ENCODE assay signal across 1 cellular context in genomic region chr17:49079840-49080663, GRCh38.
A peak's percentile ranks its signal among the peaks of the same experiment; 100 is the strongest.
TF ChIP-seq lines count a peak whose summit lies in the region.

No MANE protein-coding gene starts in this region.

TF ChIP-seq in HepG2, 621 proteins besides CTCF, POLR2A, EP300 and RAD21 (continued from another document and continues in another):
- TF ChIP-seq, protein P1, sequence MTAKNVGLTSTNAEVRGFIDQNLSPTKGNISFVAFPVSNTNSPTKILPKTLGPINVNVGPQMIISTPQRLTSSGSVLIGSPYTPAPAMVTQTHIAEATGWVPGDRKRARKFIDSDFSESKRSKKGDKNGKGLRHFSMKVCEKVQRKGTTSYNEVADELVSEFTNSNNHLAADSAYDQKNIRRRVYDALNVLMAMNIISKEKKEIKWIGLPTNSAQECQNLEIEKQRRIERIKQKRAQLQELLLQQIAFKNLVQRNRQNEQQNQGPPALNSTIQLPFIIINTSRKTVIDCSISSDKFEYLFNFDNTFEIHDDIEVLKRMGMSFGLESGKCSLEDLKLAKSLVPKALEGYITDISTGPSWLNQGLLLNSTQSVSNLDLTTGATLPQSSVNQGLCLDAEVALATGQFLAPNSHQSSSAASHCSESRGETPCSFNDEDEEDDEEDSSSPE (CRISPR knock-in tag; IDR thresholded peaks at IDR 0.05), result no peak
- TF ChIP-seq ZNF777 (CRISPR knock-in tag; IDR thresholded peaks at IDR 0.05), result no peak
- TF ChIP-seq ATM (IDR thresholded peaks at IDR 0.05; ENCODE audit: borderline replicate concordance), result no peak
- no peak for TF ChIP-seq ZNF737 (CRISPR knock-in tag; IDR thresholded peaks at IDR 0.05; ENCODE audit: borderline replicate concordance)
- TF ChIP-seq, protein P2, sequence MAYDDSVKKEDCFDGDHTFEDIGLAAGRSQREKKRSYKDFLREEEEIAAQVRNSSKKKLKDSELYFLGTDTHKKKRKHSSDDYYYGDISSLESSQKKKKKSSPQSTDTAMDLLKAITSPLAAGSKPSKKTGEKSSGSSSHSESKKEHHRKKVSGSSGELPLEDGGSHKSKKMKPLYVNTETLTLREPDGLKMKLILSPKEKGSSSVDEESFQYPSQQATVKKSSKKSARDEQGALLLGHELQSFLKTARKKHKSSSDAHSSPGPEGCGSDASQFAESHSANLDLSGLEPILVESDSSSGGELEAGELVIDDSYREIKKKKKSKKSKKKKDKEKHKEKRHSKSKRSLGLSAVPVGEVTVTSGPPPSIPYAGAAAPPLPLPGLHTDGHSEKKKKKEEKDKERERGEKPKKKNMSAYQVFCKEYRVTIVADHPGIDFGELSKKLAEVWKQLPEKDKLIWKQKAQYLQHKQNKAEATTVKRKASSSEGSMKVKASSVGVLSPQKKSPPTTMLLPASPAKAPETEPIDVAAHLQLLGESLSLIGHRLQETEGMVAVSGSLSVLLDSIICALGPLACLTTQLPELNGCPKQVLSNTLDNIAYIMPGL (CRISPR knock-in tag; IDR thresholded peaks at IDR 0.05; ENCODE audit: borderline replicate concordance in 1 of 2, low read depth in 1 of 2), result no peak
- TF ChIP-seq, protein P3, sequence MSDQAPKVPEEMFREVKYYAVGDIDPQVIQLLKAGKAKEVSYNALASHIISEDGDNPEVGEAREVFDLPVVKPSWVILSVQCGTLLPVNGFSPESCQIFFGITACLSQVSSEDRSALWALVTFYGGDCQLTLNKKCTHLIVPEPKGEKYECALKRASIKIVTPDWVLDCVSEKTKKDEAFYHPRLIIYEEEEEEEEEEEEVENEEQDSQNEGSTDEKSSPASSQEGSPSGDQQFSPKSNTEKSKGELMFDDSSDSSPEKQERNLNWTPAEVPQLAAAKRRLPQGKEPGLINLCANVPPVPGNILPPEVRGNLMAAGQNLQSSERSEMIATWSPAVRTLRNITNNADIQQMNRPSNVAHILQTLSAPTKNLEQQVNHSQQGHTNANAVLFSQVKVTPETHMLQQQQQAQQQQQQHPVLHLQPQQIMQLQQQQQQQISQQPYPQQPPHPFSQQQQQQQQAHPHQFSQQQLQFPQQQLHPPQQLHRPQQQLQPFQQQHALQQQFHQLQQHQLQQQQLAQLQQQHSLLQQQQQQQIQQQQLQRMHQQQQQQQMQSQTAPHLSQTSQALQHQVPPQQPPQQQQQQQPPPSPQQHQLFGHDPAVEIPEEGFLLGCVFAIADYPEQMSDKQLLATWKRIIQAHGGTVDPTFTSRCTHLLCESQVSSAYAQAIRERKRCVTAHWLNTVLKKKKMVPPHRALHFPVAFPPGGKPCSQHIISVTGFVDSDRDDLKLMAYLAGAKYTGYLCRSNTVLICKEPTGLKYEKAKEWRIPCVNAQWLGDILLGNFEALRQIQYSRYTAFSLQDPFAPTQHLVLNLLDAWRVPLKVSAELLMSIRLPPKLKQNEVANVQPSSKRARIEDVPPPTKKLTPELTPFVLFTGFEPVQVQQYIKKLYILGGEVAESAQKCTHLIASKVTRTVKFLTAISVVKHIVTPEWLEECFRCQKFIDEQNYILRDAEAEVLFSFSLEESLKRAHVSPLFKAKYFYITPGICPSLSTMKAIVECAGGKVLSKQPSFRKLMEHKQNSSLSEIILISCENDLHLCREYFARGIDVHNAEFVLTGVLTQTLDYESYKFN (CRISPR knock-in tag; conservative IDR thresholded peaks at IDR 0.05), result peak; percentile 93
- peak; percentile 33; the same call in 1 of the 2 replicates for TF ChIP-seq NCOA2 (CRISPR knock-in tag; IDR thresholded peaks at IDR 0.05)
- TF ChIP-seq KLF13 (CRISPR knock-in tag; IDR thresholded peaks at IDR 0.05), result no peak
- no peak for TF ChIP-seq TP53 (CRISPR knock-in tag; conservative IDR thresholded peaks at IDR 0.05)
- TF ChIP-seq, protein P4, sequence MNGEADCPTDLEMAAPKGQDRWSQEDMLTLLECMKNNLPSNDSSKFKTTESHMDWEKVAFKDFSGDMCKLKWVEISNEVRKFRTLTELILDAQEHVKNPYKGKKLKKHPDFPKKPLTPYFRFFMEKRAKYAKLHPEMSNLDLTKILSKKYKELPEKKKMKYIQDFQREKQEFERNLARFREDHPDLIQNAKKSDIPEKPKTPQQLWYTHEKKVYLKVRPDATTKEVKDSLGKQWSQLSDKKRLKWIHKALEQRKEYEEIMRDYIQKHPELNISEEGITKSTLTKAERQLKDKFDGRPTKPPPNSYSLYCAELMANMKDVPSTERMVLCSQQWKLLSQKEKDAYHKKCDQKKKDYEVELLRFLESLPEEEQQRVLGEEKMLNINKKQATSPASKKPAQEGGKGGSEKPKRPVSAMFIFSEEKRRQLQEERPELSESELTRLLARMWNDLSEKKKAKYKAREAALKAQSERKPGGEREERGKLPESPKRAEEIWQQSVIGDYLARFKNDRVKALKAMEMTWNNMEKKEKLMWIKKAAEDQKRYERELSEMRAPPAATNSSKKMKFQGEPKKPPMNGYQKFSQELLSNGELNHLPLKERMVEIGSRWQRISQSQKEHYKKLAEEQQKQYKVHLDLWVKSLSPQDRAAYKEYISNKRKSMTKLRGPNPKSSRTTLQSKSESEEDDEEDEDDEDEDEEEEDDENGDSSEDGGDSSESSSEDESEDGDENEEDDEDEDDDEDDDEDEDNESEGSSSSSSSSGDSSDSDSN (CRISPR knock-in tag; IDR thresholded peaks at IDR 0.05), result no peak
- TF ChIP-seq SMAD9 (CRISPR knock-in tag; IDR thresholded peaks at IDR 0.05), result no peak
- no peak for TF ChIP-seq SMYD3 (CRISPR knock-in tag; IDR thresholded peaks at IDR 0.05)
- no peak for TF ChIP-seq MIER2 (CRISPR knock-in tag; IDR thresholded peaks at IDR 0.05)
- TF ChIP-seq, protein P5, sequence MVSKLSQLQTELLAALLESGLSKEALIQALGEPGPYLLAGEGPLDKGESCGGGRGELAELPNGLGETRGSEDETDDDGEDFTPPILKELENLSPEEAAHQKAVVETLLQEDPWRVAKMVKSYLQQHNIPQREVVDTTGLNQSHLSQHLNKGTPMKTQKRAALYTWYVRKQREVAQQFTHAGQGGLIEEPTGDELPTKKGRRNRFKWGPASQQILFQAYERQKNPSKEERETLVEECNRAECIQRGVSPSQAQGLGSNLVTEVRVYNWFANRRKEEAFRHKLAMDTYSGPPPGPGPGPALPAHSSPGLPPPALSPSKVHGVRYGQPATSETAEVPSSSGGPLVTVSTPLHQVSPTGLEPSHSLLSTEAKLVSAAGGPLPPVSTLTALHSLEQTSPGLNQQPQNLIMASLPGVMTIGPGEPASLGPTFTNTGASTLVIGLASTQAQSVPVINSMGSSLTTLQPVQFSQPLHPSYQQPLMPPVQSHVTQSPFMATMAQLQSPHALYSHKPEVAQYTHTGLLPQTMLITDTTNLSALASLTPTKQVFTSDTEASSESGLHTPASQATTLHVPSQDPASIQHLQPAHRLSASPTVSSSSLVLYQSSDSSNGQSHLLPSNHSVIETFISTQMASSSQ (IDR thresholded peaks at IDR 0.05; ENCODE audit: low read depth), result peak; percentile 95
- TF ChIP-seq, protein P5 (CRISPR knock-in tag; IDR thresholded peaks at IDR 0.05; ENCODE audit: borderline replicate concordance), result peak; percentile 97
- no peak for TF ChIP-seq ZNF740 (CRISPR knock-in tag; IDR thresholded peaks at IDR 0.05)
- no peak for TF ChIP-seq ZSCAN25 (CRISPR knock-in tag; IDR thresholded peaks at IDR 0.05)
- no peak for TF ChIP-seq SNAI1 (CRISPR knock-in tag; IDR thresholded peaks at IDR 0.05; ENCODE audit: borderline replicate concordance)
- 0 out of 2 replicates have a peak, but pooled peaks have one; percentile 51 for TF ChIP-seq NFKBIZ (CRISPR knock-in tag; IDR thresholded peaks at IDR 0.05)
- TF ChIP-seq ETV5 (CRISPR knock-in tag; IDR thresholded peaks at IDR 0.05; ENCODE audit: borderline replicate concordance), result no peak; the same call in 1 of the 2 replicates
- no peak; the same call in 1 of the 2 replicates for TF ChIP-seq ZNF891 (CRISPR knock-in tag; IDR thresholded peaks at IDR 0.05)
- no peak; the same call in 1 of the 2 replicates for TF ChIP-seq ZNF652 (CRISPR knock-in tag; IDR thresholded peaks at IDR 0.05; ENCODE audit: borderline replicate concordance, low read depth)
- no peak for TF ChIP-seq GTF3A (CRISPR knock-in tag; conservative IDR thresholded peaks at IDR 0.05)
- TF ChIP-seq ZNF691 (CRISPR knock-in tag; IDR thresholded peaks at IDR 0.05; ENCODE audit: borderline replicate concordance, low read depth), result no peak
- no peak for TF ChIP-seq CREM (IDR thresholded peaks at IDR 0.05)
- TF ChIP-seq CREM (CRISPR knock-in tag; IDR thresholded peaks at IDR 0.05), result no peak
- TF ChIP-seq KLF6 (CRISPR knock-in tag; IDR thresholded peaks at IDR 0.05), result peak; percentile 37; the same call in 1 of the 2 replicates
- no peak for TF ChIP-seq ZNF484 (CRISPR knock-in tag; IDR thresholded peaks at IDR 0.05; ENCODE audit: borderline replicate concordance, low read depth)
- no peak for TF ChIP-seq ZFYVE20 (CRISPR knock-in tag; IDR thresholded peaks at IDR 0.05; ENCODE audit: borderline replicate concordance, low read depth)
- TF ChIP-seq, protein P6, sequence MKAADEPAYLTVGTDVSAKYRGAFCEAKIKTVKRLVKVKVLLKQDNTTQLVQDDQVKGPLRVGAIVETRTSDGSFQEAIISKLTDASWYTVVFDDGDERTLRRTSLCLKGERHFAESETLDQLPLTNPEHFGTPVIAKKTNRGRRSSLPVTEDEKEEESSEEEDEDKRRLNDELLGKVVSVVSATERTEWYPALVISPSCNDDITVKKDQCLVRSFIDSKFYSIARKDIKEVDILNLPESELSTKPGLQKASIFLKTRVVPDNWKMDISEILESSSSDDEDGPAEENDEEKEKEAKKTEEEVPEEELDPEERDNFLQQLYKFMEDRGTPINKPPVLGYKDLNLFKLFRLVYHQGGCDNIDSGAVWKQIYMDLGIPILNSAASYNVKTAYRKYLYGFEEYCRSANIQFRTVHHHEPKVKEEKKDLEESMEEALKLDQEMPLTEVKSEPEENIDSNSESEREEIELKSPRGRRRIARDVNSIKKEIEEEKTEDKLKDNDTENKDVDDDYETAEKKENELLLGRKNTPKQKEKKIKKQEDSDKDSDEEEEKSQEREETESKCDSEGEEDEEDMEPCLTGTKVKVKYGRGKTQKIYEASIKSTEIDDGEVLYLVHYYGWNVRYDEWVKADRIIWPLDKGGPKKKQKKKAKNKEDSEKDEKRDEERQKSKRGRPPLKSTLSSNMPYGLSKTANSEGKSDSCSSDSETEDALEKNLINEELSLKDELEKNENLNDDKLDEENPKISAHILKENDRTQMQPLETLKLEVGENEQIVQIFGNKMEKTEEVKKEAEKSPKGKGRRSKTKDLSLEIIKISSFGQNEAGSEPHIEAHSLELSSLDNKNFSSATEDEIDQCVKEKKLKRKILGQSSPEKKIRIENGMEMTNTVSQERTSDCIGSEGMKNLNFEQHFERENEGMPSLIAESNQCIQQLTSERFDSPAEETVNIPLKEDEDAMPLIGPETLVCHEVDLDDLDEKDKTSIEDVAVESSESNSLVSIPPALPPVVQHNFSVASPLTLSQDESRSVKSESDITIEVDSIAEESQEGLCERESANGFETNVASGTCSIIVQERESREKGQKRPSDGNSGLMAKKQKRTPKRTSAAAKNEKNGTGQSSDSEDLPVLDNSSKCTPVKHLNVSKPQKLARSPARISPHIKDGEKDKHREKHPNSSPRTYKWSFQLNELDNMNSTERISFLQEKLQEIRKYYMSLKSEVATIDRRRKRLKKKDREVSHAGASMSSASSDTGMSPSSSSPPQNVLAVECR (CRISPR knock-in tag; IDR thresholded peaks at IDR 0.05; ENCODE audit: borderline replicate concordance), result no peak
- no peak for TF ChIP-seq SMARCE1 (IDR thresholded peaks at IDR 0.05; ENCODE audit: borderline replicate concordance)
- TF ChIP-seq TARDBP (CRISPR knock-in tag; IDR thresholded peaks at IDR 0.05), result peak; percentile 15; the same call in 1 of the 2 replicates
- TF ChIP-seq ATF1 (CRISPR knock-in tag; IDR thresholded peaks at IDR 0.05), result 0 out of 2 replicates have a peak, but pooled peaks have one; percentile 24
- TF ChIP-seq KDM5A (IDR thresholded peaks at IDR 0.05; ENCODE audit: borderline replicate concordance, low read length), result no peak
- TF ChIP-seq ZNF788 (CRISPR knock-in tag; IDR thresholded peaks at IDR 0.05; ENCODE audit: borderline replicate concordance), result 0 out of 2 replicates have a peak, but pooled peaks have one; percentile 19
- no peak for TF ChIP-seq NR3C1 (CRISPR knock-in tag; IDR thresholded peaks at IDR 0.05)
- no peak for TF ChIP-seq ZNF414 (CRISPR knock-in tag; IDR thresholded peaks at IDR 0.05)
- TF ChIP-seq HOXD1 (CRISPR knock-in tag; IDR thresholded peaks at IDR 0.05), result no peak
- no peak for TF ChIP-seq U2AF1 (optimal IDR thresholded peaks at IDR 0.05; ENCODE audit: low read depth, low read length)
- TF ChIP-seq ZFP36L1 (CRISPR knock-in tag; IDR thresholded peaks at IDR 0.05), result 0 out of 2 replicates have a peak, but pooled peaks have one; percentile 46
- no peak for TF ChIP-seq SNRNP70 (IDR thresholded peaks at IDR 0.05; ENCODE audit: low read depth, low read length)
- TF ChIP-seq GPN1 (CRISPR knock-in tag; IDR thresholded peaks at IDR 0.05; ENCODE audit: borderline replicate concordance), result no peak
